ENCODE assay signal across 14 cellular contexts in genomic region chr18:3110034-3110752, GRCh38.
"Had no signal": no experiment of that assay in that cellular context is flagged by ENCODE, and none has a peak within 500 bp of the region (broad histone marks: within the 10 kb centered on the region; RNA-seq: fewer than 3 reads in every experiment).

No MANE protein-coding gene starts in this region.

- H3K27ac ChIP-seq: cardiac muscle cell, coronary artery, ovary, testis had no signal

- H3K36me3 ChIP-seq: ovary had no signal

- H3K27me3 ChIP-seq: cardiac muscle cell, ovary, testis had no signal

- H3K9me3 ChIP-seq: ovary, testis had no signal

- FAIRE-seq: kidney had no signal

- ATAC-seq: activated CD8-positive, alpha-beta T cell treated with anti-CD3 and anti-CD28 coated beads, Interleukin-2, amount 10 ng/mL, durations not matched to agents 7 days and 5 days; activated naive CD8-positive, alpha-beta T cell treated with anti-CD3 and anti-CD28 coated beads, Interleukin-2, amount 50 U/mL, for 24 hours had no signal

- H3K4me3 ChIP-seq: cardiac muscle cell, coronary artery, ovary, testis had no signal

- DNase-seq: activated CD4-positive, alpha-beta T cell treated with anti-CD3 and anti-CD28 coated beads for 48 hours; activated CD8-positive, alpha-beta memory T cell treated with anti-CD3 and anti-CD28 coated beads, Interleukin-2, amount 50 U/mL, for 48 hours; activated CD8-positive, alpha-beta T cell treated with anti-CD3 and anti-CD28 coated beads, Interleukin-2, amount 10 ng/mL, durations not matched to agents 7 days and 5 days; activated naive CD4-positive, alpha-beta T cell treated with Interleukin-2 at 50 U/mL for 16 hours; activated naive CD8-positive, alpha-beta T cell treated with anti-CD3 and anti-CD28 coated beads, Interleukin-2, amount 50 U/mL, for 24 hours; effector CD4-positive, alpha-beta T cell; kidney; ovary; retina; stimulated activated CD4-positive, alpha-beta T cell treated with anti-CD3 and anti-CD28 coated beads, Interleukin-15, amount 100 ng/mL, for 24 hours; stimulated activated CD4-positive, alpha-beta T cell treated with anti-CD3 and anti-CD28 coated beads, Interleukin-4, amount 100 ng/mL, for 24 hours; testis had no signal

- H3K4me1 ChIP-seq: testis had no signal
